1 cellular context compared by ENCODE assay signal in the genomic region with DNA sequence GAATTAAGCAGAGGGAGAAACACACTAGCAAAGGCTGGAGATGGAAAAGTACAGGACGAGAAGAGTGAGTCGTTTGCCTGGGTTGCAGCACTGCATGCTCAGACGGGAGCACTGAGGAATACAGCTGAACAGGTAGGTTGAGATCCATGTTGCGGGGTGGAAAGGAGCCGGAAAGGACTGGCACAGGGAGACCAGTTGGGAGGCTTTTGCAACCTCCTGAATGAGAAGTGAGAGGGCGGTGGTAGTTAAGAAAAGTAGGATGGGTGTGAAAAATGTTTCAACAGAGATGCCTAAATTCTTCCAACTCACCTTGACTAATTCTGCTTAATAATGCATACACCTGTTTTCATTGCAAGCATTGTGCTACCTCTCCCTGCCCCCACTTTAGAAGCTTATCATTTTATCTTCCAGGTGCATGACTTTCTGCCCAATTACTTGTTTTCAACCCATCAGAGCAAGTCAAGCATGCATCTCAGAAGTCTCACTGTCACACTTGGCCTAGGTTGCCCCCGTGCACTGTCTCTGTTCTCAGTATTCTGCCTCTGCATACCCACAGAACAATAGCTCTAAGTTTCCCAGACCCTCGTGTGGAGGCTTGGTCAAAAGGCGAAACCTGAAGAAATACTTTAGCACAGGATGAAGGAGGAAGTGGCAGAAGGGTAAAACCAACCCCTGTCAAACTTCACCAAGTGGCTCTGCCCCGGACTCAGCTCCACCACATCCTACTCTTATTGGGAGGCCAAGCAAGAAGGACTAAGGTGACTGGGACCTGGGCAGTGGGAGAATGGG.
TF ChIP-seq lines count a peak whose summit lies in the region.

No MANE protein-coding gene starts in this region.

TF ChIP-seq in GM23338, 12 proteins besides CTCF, POLR2A, EP300 and RAD21 (continued from another document):
- TF ChIP-seq, protein P1, sequence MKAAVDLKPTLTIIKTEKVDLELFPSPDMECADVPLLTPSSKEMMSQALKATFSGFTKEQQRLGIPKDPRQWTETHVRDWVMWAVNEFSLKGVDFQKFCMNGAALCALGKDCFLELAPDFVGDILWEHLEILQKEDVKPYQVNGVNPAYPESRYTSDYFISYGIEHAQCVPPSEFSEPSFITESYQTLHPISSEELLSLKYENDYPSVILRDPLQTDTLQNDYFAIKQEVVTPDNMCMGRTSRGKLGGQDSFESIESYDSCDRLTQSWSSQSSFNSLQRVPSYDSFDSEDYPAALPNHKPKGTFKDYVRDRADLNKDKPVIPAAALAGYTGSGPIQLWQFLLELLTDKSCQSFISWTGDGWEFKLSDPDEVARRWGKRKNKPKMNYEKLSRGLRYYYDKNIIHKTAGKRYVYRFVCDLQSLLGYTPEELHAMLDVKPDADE (IDR thresholded peaks at IDR 0.05), result no peak
- no peak for TF ChIP-seq JUNB (IDR thresholded peaks at IDR 0.05; ENCODE audit: unreplicated experiment)
- TF ChIP-seq NANOG (IDR thresholded peaks at IDR 0.05; ENCODE audit: borderline replicate concordance), result no peak
- TF ChIP-seq POLR2AphosphoS5 (IDR thresholded peaks at IDR 0.05; ENCODE audit: low read depth), result no peak
- TF ChIP-seq ZNF331 (CRISPR knock-in tag; IDR thresholded peaks at IDR 0.05; ENCODE audit: low read depth), result no peak
- TF ChIP-seq, protein P2, sequence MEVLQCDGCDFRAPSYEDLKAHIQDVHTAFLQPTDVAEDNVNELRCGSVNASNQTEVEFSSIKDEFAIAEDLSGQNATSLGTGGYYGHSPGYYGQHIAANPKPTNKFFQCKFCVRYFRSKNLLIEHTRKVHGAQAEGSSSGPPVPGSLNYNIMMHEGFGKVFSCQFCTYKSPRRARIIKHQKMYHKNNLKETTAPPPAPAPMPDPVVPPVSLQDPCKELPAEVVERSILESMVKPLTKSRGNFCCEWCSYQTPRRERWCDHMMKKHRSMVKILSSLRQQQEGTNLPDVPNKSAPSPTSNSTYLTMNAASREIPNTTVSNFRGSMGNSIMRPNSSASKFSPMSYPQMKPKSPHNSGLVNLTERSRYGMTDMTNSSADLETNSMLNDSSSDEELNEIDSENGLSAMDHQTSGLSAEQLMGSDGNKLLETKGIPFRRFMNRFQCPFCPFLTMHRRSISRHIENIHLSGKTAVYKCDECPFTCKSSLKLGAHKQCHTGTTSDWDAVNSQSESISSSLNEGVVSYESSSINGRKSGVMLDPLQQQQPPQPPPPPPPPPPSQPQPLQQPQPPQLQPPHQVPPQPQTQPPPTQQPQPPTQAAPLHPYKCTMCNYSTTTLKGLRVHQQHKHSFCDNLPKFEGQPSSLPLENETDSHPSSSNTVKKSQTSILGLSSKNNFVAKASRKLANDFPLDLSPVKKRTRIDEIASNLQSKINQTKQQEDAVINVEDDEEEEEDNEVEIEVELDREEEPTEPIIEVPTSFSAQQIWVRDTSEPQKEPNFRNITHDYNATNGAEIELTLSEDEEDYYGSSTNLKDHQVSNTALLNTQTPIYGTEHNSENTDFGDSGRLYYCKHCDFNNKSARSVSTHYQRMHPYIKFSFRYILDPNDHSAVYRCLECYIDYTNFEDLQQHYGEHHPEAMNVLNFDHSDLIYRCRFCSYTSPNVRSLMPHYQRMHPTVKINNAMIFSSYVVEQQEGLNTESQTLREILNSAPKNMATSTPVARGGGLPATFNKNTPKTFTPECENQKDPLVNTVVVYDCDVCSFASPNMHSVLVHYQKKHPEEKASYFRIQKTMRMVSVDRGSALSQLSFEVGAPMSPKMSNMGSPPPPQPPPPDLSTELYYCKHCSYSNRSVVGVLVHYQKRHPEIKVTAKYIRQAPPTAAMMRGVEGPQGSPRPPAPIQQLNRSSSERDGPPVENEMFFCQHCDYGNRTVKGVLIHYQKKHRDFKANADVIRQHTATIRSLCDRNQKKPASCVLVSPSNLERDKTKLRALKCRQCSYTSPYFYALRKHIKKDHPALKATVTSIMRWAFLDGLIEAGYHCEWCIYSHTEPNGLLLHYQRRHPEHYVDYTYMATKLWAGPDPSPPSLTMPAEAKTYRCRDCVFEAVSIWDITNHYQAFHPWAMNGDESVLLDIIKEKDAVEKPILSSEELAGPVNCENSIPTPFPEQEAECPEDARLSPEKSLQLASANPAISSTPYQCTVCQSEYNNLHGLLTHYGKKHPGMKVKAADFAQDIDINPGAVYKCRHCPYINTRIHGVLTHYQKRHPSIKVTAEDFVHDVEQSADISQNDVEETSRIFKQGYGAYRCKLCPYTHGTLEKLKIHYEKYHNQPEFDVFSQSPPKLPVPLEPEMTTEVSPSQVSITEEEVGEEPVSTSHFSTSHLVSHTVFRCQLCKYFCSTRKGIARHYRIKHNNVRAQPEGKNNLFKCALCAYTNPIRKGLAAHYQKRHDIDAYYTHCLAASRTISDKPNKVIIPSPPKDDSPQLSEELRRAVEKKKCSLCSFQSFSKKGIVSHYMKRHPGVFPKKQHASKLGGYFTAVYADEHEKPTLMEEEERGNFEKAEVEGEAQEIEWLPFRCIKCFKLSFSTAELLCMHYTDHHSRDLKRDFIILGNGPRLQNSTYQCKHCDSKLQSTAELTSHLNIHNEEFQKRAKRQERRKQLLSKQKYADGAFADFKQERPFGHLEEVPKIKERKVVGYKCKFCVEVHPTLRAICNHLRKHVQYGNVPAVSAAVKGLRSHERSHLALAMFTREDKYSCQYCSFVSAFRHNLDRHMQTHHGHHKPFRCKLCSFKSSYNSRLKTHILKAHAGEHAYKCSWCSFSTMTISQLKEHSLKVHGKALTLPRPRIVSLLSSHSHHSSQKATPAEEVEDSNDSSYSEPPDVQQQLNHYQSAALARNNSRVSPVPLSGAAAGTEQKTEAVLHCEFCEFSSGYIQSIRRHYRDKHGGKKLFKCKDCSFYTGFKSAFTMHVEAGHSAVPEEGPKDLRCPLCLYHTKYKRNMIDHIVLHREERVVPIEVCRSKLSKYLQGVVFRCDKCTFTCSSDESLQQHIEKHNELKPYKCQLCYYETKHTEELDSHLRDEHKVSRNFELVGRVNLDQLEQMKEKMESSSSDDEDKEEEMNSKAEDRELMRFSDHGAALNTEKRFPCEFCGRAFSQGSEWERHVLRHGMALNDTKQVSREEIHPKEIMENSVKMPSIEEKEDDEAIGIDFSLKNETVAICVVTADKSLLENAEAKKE (CRISPR knock-in tag; IDR thresholded peaks at IDR 0.05), result no peak
- TF ChIP-seq ZNF114 (CRISPR knock-in tag; IDR thresholded peaks at IDR 0.05), result no peak
- TF ChIP-seq STAT1 (IDR thresholded peaks at IDR 0.05; ENCODE audit: unreplicated experiment), result no peak
- no peak for TF ChIP-seq CREB1 (CRISPR knock-in tag; IDR thresholded peaks at IDR 0.05; ENCODE audit: low read depth)
- no peak for TF ChIP-seq EZH2 (IDR thresholded peaks at IDR 0.05; ENCODE audit: low read depth, unreplicated experiment)
